ENCODE assay signal across 15 cellular contexts in the genomic region with DNA sequence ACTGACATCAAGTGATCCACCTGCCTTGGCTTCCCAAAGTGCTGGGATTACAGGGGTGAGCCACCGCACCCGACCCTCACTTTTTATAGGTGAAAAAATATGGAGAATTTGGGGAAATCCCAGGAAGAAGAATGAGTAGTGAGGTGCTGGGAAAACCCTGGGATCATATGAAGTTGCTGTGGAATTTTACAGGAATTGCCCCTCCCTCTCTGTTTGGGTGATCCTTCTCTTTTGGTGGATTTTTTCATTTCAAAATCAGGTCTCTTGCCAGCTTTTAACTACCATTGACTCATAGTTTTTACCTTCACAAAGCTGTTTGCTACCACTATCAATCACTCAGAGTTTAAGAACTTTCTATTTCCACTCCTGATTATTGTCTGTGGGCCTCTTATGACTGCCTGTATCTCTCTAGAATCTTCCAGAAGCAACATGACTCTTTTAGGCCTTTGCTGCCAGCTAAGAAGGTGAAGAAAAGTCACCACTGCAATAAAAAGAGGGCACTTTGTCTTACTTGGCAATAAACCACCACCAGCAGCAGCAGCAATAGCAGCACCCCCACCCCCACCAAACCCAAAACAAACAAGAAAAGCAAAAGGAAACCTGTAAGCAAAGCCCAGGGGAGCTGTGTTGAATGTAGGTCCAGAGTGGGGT. TPM values are rescaled to one million over a fixed set of nuclear protein-coding genes. Genes with fewer than 3 reads are reported as not detected.
A peak's percentile ranks its signal among the peaks of the same experiment; 100 is the strongest.
DNase-seq lines count a peak whose midpoint lies in the region; ATAC-seq and TF ChIP-seq lines count a peak whose summit lies in the region.
"Had no signal": no experiment of that assay in that cellular context is flagged by ENCODE, and none has a peak within 500 bp of the region (broad histone marks: within the 10 kb centered on the region; RNA-seq: fewer than 3 reads in every experiment).

No MANE protein-coding gene starts in this region.

- DNase-seq in activated CD4-positive, alpha-beta T cell treated with anti-CD3 and anti-CD28 coated beads, Interleukin-2, amount 10 ng/mL, durations not matched to agents 24 days and 14 days = peak; percentile 76
- DNase-seq in activated CD4-positive, alpha-beta T cell treated with anti-CD3 and anti-CD28 coated beads for 48 hours = no peak
- DNase-seq in NCI-H1092 treated with DMSO at 0.1 percent for 48 hours (lab: John Stamatoyannopoulos, UW) = peak; percentile 65
- no peak for DNase-seq in omental fat pad (ENCODE audit: low spot score)
- no peak for DNase-seq in SKM-1 (lab: John Stamatoyannopoulos, UW; ENCODE audit: unreplicated experiment)
- no peak for DNase-seq in HFFc6
- DNase-seq: esophagus squamous epithelium, hippocampal formation, IMR-90, NCI-H2029, transverse colon had no signal

- H3K4me3 Mint-ChIP-seq in activated CD4-positive, alpha-beta T cell treated with anti-CD3 and anti-CD28 coated beads, Interleukin-2, amount 10 ng/mL, durations not matched to agents 24 days and 14 days = peak overlapping the region; percentile 53
- no peak overlapping the region for H3K4me3 Mint-ChIP-seq in activated naive CD8-positive, alpha-beta T cell
- no peak overlapping the region for H3K4me3 Mint-ChIP-seq in HFFc6

- peak overlapping the region; percentile 88 for H3K27ac Mint-ChIP-seq in activated CD4-positive, alpha-beta T cell treated with anti-CD3 and anti-CD28 coated beads, Interleukin-2, amount 10 ng/mL, durations not matched to agents 24 days and 14 days
- peak overlapping the region; percentile 72 for H3K27ac Mint-ChIP-seq in activated naive CD8-positive, alpha-beta T cell
- no peak overlapping the region for H3K27ac Mint-ChIP-seq in HFFc6

- TF ChIP-seq CTCF in omental fat pad (IDR thresholded peaks at IDR 0.05) (no peak), HFFc6 (IDR thresholded peaks at IDR 0.05) (no peak)

- intact Hi-C loops in activated CD4-positive, alpha-beta T cell treated with anti-CD3 and anti-CD28 coated beads, Interleukin-2, amount 10 ng/mL, durations not matched to agents 24 days and 14 days (cut with micrococcal nuclease) = no loop called here

- H3K36me3 Mint-ChIP-seq in activated CD4-positive, alpha-beta T cell treated with anti-CD3 and anti-CD28 coated beads, Interleukin-2, amount 10 ng/mL, durations not matched to agents 24 days and 14 days (ENCODE audit: low read depth) = peaks cover 15% of the 10 kb centered on the region
- H3K36me3 Mint-ChIP-seq in activated naive CD8-positive, alpha-beta T cell = peaks cover 3% of the 10 kb centered on the region
- no peaks in the 10 kb centered on the region for H3K36me3 Mint-ChIP-seq in HFFc6 (ENCODE audit: low read depth)

- H3K9me3 Mint-ChIP-seq in activated CD4-positive, alpha-beta T cell treated with anti-CD3 and anti-CD28 coated beads, Interleukin-2, amount 10 ng/mL, durations not matched to agents 24 days and 14 days = peaks cover 10% of the 10 kb centered on the region
- H3K9me3 Mint-ChIP-seq in activated naive CD8-positive, alpha-beta T cell (ENCODE audit: low read depth) = no peaks in the 10 kb centered on the region
- peaks cover 15% of the 10 kb centered on the region for H3K9me3 Mint-ChIP-seq in HFFc6

- ATAC-seq in omental fat pad (ENCODE audit: low FRiP score) = peak; percentile 60
- ATAC-seq in HG03097 (IDR thresholded peaks at IDR 0.05; ENCODE audit: low FRiP score, unreplicated experiment) = no peak

- no peaks in the 10 kb centered on the region for H3K27me3 Mint-ChIP-seq in activated CD4-positive, alpha-beta T cell treated with anti-CD3 and anti-CD28 coated beads, Interleukin-2, amount 10 ng/mL, durations not matched to agents 24 days and 14 days
- no peaks in the 10 kb centered on the region for H3K27me3 Mint-ChIP-seq in activated naive CD8-positive, alpha-beta T cell
- H3K27me3 Mint-ChIP-seq in HFFc6 (ENCODE audit: insufficient read depth) = peaks cover 25% of the 10 kb centered on the region

- peaks cover 44% of the 10 kb centered on the region for H3K4me1 Mint-ChIP-seq in activated CD4-positive, alpha-beta T cell treated with anti-CD3 and anti-CD28 coated beads, Interleukin-2, amount 10 ng/mL, durations not matched to agents 24 days and 14 days
- peaks cover 47% of the 10 kb centered on the region for H3K4me1 Mint-ChIP-seq in activated naive CD8-positive, alpha-beta T cell (ENCODE audit: low read depth)
- peaks cover 5% of the 10 kb centered on the region; the same call in 1 of the 2 replicates for H3K4me1 Mint-ChIP-seq in HFFc6 (ENCODE audit: low read depth)

RNA-seq across cellular contexts. Expression of gene GIMAP8, which starts 4.0 kb away (rescaled TPM):
- total RNA-seq in activated CD4-positive, alpha-beta T cell treated with anti-CD3 and anti-CD28 coated beads, Interleukin-2, amount 10 ng/mL, durations not matched to agents 24 days and 14 days = 7.9 and 8.5 TPM in 2 replicates
- 10 to 100 TPM in 3 of 4 donors, 1 to 10 TPM in 1; 3.0 to 42.9 (median 14.8) TPM for total RNA-seq in omental fat pad
- total RNA-seq in HFFc6 (2021; fragmentation: NEBNext Ultra II Directional; extraction: Animal tissue kit (Norgen Biotek cat#: 25700)) = not detected
- total RNA-seq: chondrocyte, IMR-90, OCI-LY7 had no signal

Comparison
In these comparisons a context has a peak if more than half of its experiments do, and no peak if none do; other contexts are left out.
1. DNase-seq: peak in activated CD4-positive, alpha-beta T cell treated with anti-CD3 and anti-CD28 coated beads, Interleukin-2, amount 10 ng/mL, durations not matched to agents 24 days and 14 days (single experiment) and NCI-H1092 treated with DMSO at 0.1 percent for 48 hours (single experiment); none in activated CD4-positive, alpha-beta T cell treated with anti-CD3 and anti-CD28 coated beads for 48 hours (single experiment), omental fat pad (single experiment), SKM-1 (single experiment) and HFFc6 (single experiment).